24 cellular contexts compared by ENCODE assay signal in the genomic region with DNA sequence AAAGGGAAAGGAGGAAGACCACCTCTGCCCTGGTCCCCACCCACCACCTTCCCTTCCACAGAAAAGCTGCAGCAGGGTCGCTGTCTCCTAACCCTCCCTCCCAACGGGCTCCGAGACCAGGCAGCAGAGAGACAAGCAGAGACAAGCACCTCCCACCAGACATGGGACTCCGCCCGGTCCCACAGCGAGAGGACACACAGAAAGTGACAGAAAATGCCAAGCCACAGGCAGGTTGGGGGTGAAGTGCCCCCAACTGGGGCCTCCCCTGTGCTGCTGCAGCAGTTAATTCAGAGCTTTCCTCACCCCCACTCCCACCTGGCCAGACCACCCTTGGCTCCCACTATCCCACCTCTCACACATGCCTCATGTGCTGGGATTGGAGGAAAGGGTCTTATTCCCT.
A peak's percentile ranks its signal among the peaks of the same experiment; 100 is the strongest.
DNase-seq lines count a peak whose midpoint lies in the region; ATAC-seq and TF ChIP-seq lines count a peak whose summit lies in the region.
"Had no signal": no experiment of that assay in that cellular context is flagged by ENCODE, and none has a peak within 500 bp of the region (broad histone marks: within the 10 kb centered on the region; RNA-seq: fewer than 3 reads in every experiment).

No MANE protein-coding gene starts in this region.

- H2BK5ac ChIP-seq in mesendoderm (ENCODE audit: low read length), result no peak overlapping the region
- H2BK5ac ChIP-seq in neuronal stem cell (ENCODE audit: low read length), result no peak overlapping the region

- no peaks in the 10 kb centered on the region for H3K79me2 ChIP-seq in mesendoderm (ENCODE audit: control insufficient read depth, insufficient read depth, low read length)

- H3K27ac Mint-ChIP-seq in WTC11, result peak overlapping the region; percentile 27; the same call in 1 of the 2 replicates
- H3K27ac Mint-ChIP-seq: CD4-positive, alpha-beta memory T cell; CD4-positive, CD25-positive, alpha-beta regulatory T cell had no signal

- H3K9me3 ChIP-seq in neuronal stem cell (replicated peaks in 1 of 2; ENCODE audit: control insufficient read depth in 2 of 2, insufficient read depth in 1 of 2, low read depth in 1 of 2, low read length in 2 of 2), result no peaks in the 10 kb centered on the region
- H3K9me3 ChIP-seq: BE2C, BLaER1 had no signal

- H3K36me3 ChIP-seq in mesendoderm (ENCODE audit: control insufficient read depth, insufficient read depth, low read length) (no peaks in the 10 kb centered on the region), neuronal stem cell (replicated peaks in 1 of 2; ENCODE audit: control insufficient read depth in 2 of 2, insufficient read depth in 2 of 2, low read length in 2 of 2) (no peaks in the 10 kb centered on the region)
- H3K36me3 ChIP-seq: BE2C, BLaER1 had no signal

- DNase-seq in WTC11 (ENCODE audit: low spot score) (no peak), mesendoderm (no peak), neuronal stem cell (ENCODE audit: low spot score) (no peak), RWPE1 (ENCODE audit: low spot score) (no peak), HK-2 (ENCODE audit: unreplicated experiment) (no peak)
- no peak for DNase-seq in stimulated activated naive CD4-positive, alpha-beta T cell treated with Interleukin-2 at 50 U/mL for 16 hours (lab: John Stamatoyannopoulos, UW)
- DNase-seq: 8988T; ACHN; BE2C; C1 segment of cervical spinal cord; CD4-positive, alpha-beta memory T cell; CD4-positive, CD25-positive, alpha-beta regulatory T cell; CD8-positive, alpha-beta memory T cell; COR-L47; DMS 273 treated with DMSO at 0.1 percent for 48 hours; DMS153; DMS53; DMS79; DND-41; EL; GDM1 had no signal

- POLR2A ChIA-PET in WTC11 (lab: Charles Lee) (no interaction called here), RWPE1 (lab: Yijun Ruan, JAX; ENCODE audit: low non-redundant PET) (no interaction called here)

- no peak overlapping the region for H3K14ac ChIP-seq in neuronal stem cell (ENCODE audit: low read length)

- no peak overlapping the region for H4K5ac ChIP-seq in mesendoderm (ENCODE audit: low read length)

- no peak overlapping the region for H3K18ac ChIP-seq in mesendoderm (ENCODE audit: low read length)
- peak overlapping the region; percentile 33 for H3K18ac ChIP-seq in neuronal stem cell (ENCODE audit: low read length)

- H3K9ac ChIP-seq in mesendoderm (ENCODE audit: low read length) (no peak overlapping the region), neuronal stem cell (ENCODE audit: low read depth, low read length, poor library complexity) (no peak overlapping the region)
- H3K9ac ChIP-seq: BLaER1 had no signal

- no peak overlapping the region for H2AFZ ChIP-seq in neuronal stem cell (ENCODE audit: low read length)

- no peak overlapping the region for H3K4me3 Mint-ChIP-seq in WTC11
- H3K4me3 Mint-ChIP-seq: CD14-positive monocyte; CD4-positive, alpha-beta memory T cell; CD4-positive, CD25-positive, alpha-beta regulatory T cell; CD8-positive, alpha-beta memory T cell had no signal

- peak overlapping the region; percentile 27 for H2BK12ac ChIP-seq in neuronal stem cell (ENCODE audit: low read length)

- H3K79me1 ChIP-seq in mesendoderm (ENCODE audit: low read length), result no peaks in the 10 kb centered on the region
- H3K79me1 ChIP-seq in neuronal stem cell (ENCODE audit: low read depth, low read length), result peaks cover 4% of the 10 kb centered on the region

- H3K4me2 ChIP-seq in mesendoderm (ENCODE audit: low read length), result no peak overlapping the region
- no peak overlapping the region for H3K4me2 ChIP-seq in neuronal stem cell (ENCODE audit: insufficient read depth, low read length, poor library complexity, severe bottlenecking)
- H3K4me2 ChIP-seq: BLaER1 had no signal

- H3K56ac ChIP-seq in mesendoderm (ENCODE audit: low read length), result peak overlapping the region; percentile 8

- H3K4me1 ChIP-seq in mesendoderm (ENCODE audit: control insufficient read depth, low read depth, low read length) (no peaks in the 10 kb centered on the region), neuronal stem cell (ENCODE audit: control insufficient read depth in 2 of 2, insufficient read depth in 1 of 2, low read depth in 1 of 2, low read length in 2 of 2) (peaks cover 4% of the 10 kb centered on the region in 2 donors)

- no peak overlapping the region for H3K23ac ChIP-seq in mesendoderm (ENCODE audit: low read length)
- H3K23ac ChIP-seq in neuronal stem cell (ENCODE audit: low read depth, low read length, poor library complexity), result no peak overlapping the region

- no peaks in the 10 kb centered on the region for H3K27me3 Mint-ChIP-seq in WTC11 (ENCODE audit: low read depth)
- H3K27me3 Mint-ChIP-seq: CD4-positive, alpha-beta memory T cell; CD4-positive, CD25-positive, alpha-beta regulatory T cell had no signal

- H3K27ac ChIP-seq in mesendoderm (ENCODE audit: low read depth, low read length) (no peak overlapping the region), neuronal stem cell (replicated peaks; ENCODE audit: low read length) (no peak overlapping the region), RWPE1 (no peak overlapping the region)
- H3K27ac ChIP-seq: BLaER1 had no signal

- no peak overlapping the region for H4K91ac ChIP-seq in neuronal stem cell (ENCODE audit: low read depth, low read length, poor library complexity)

- H2BK15ac ChIP-seq in mesendoderm (replicated peaks; ENCODE audit: low read depth), result no peak overlapping the region
- H2BK15ac ChIP-seq in neuronal stem cell (ENCODE audit: low read length), result peak overlapping the region; percentile 78

- H3K36me3 Mint-ChIP-seq in WTC11, result no peaks in the 10 kb centered on the region
- H3K36me3 Mint-ChIP-seq: CD14-positive monocyte had no signal

- H3K27me3 ChIP-seq in mesendoderm (ENCODE audit: insufficient read depth, low read length, poor library complexity) (no peaks in the 10 kb centered on the region), neuronal stem cell (ENCODE audit: control insufficient read depth in 3 of 3, insufficient read depth in 3 of 3, low read depth in 1 of 3, low read length in 3 of 3) (peaks cover 0 to 11% (median 0%) of the 10 kb centered on the region in 3 experiments)
- H3K27me3 ChIP-seq: BE2C, BLaER1 had no signal

- TF ChIP-seq CTCF in WTC11 (IDR thresholded peaks at IDR 0.05), result no peak
- TF ChIP-seq CTCF in RWPE1 (conservative IDR thresholded peaks at IDR 0.05; ENCODE audit: low read depth), result no peak

- no peak for ATAC-seq in WTC11
- ATAC-seq: GM12878 had no signal

- H2BK120ac ChIP-seq in mesendoderm (ENCODE audit: low read depth, low read length) (no peak overlapping the region), neuronal stem cell (ENCODE audit: low read depth, low read length) (no peak overlapping the region)

- no peak overlapping the region for H3K4ac ChIP-seq in mesendoderm (ENCODE audit: low read depth, low read length)
- H3K4ac ChIP-seq in neuronal stem cell (ENCODE audit: low read length), result no peak overlapping the region

- H4K8ac ChIP-seq in mesendoderm (ENCODE audit: low read depth, low read length), result no peak overlapping the region
- H4K8ac ChIP-seq in neuronal stem cell (ENCODE audit: low read depth, low read length), result no peak overlapping the region

- CTCF ChIA-PET in WTC11 (lab: Charles Lee), result no interaction called here
- CTCF ChIA-PET in RWPE1 (lab: Yijun Ruan, JAX), result no interaction called here

- H3K9me3 Mint-ChIP-seq in WTC11, result no peaks in the 10 kb centered on the region
- H3K9me3 Mint-ChIP-seq: CD14-positive monocyte; CD4-positive, alpha-beta memory T cell; CD4-positive, CD25-positive, alpha-beta regulatory T cell had no signal

- H3K4me1 Mint-ChIP-seq in WTC11, result no peaks in the 10 kb centered on the region
- H3K4me1 Mint-ChIP-seq: CD14-positive monocyte; CD4-positive, alpha-beta memory T cell; CD4-positive, CD25-positive, alpha-beta regulatory T cell; CD8-positive, alpha-beta memory T cell had no signal

- no CpG with 5 or more reads among the region's 6 CpGs for WGBS in mesendoderm (ENCODE audit: extremely low coverage, insufficient coverage, low lambda C conversion rate)
- no CpG with 5 or more reads among the region's 6 CpGs for WGBS in neuronal stem cell (ENCODE audit: extremely low coverage in 2 of 2, insufficient read length in 2 of 2, insufficient replicate concordance in 1 of 2), 2 donors

- H3K4me3 ChIP-seq in mesendoderm (ENCODE audit: low read length) (no peak overlapping the region), neuronal stem cell (ENCODE audit: low read length in 2 of 2) (no peak overlapping the region)
- H3K4me3 ChIP-seq: BLaER1, GM12878 had no signal

- H2AK5ac ChIP-seq in mesendoderm (ENCODE audit: low read length), result no peak overlapping the region
- peak overlapping the region; percentile 13 for H2AK5ac ChIP-seq in neuronal stem cell (ENCODE audit: low read depth, low read length)

TF ChIP-seq in WTC11, 78 proteins besides CTCF, POLR2A, EP300 and RAD21:
- TF ChIP-seq TP53 (CRISPR knock-in tag; IDR thresholded peaks at IDR 0.05) (no peak), CREM (CRISPR knock-in tag; IDR thresholded peaks at IDR 0.05) (no peak)
- TF ChIP-seq, protein P1, sequence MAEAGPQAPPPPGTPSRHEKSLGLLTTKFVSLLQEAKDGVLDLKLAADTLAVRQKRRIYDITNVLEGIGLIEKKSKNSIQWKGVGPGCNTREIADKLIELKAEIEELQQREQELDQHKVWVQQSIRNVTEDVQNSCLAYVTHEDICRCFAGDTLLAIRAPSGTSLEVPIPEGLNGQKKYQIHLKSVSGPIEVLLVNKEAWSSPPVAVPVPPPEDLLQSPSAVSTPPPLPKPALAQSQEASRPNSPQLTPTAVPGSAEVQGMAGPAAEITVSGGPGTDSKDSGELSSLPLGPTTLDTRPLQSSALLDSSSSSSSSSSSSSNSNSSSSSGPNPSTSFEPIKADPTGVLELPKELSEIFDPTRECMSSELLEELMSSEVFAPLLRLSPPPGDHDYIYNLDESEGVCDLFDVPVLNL (CRISPR knock-in tag; IDR thresholded peaks at IDR 0.05; ENCODE audit: borderline replicate concordance, low read depth), result no peak
